Comparison of ENCODE assay signal across 10 cellular contexts in the genomic region with DNA sequence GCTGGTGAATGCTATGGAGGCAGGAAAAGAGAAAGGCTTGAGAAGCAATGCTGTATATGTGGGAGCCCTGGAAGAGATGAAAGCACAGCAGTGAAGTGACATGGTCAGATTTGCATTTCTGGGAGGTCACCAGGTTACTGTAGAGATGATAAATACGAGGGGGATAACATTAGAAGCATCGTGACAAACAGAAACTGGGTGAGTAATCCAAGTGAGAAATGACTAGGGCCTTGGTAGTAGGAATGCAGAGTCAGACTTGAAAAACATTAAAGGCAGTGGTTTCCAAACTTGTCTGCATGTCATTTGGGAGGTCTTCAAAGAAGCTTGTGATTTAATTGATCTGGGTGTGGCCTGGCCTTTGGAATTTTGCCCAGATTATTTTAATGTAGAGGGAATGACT. TPM values are rescaled to one million over a fixed set of nuclear protein-coding genes. Genes with fewer than 3 reads are reported as not detected.
DNase-seq lines count a peak whose midpoint lies in the region; ATAC-seq and TF ChIP-seq lines count a peak whose summit lies in the region.
"Had no signal": no experiment of that assay in that cellular context is flagged by ENCODE, and none has a peak within 500 bp of the region (broad histone marks: within the 10 kb centered on the region; RNA-seq: fewer than 3 reads in every experiment).

No MANE protein-coding gene starts in this region.

- H3K4me3 ChIP-seq in kidney epithelial cell (ENCODE audit: low read depth, low read length) = no peak overlapping the region
- H3K4me3 ChIP-seq: mucosa of descending colon, testis had no signal

- H3K36me3 ChIP-seq in kidney epithelial cell (ENCODE audit: control insufficient read depth, insufficient read depth, low read length) = no peaks in the 10 kb centered on the region

- ATAC-seq in GM18517 (IDR thresholded peaks at IDR 0.05; ENCODE audit: unreplicated experiment) (peak; percentile 99), GM21576 (IDR thresholded peaks at IDR 0.05; ENCODE audit: unreplicated experiment) (peak; percentile 98), HG03558 (IDR thresholded peaks at IDR 0.05; ENCODE audit: extremely low read depth, unreplicated experiment) (peak; percentile 99)
- ATAC-seq: mucosa of descending colon had no signal

- DNase-seq in kidney epithelial cell (ENCODE audit: low read depth) = peak; percentile 19
- no peak for DNase-seq in Ammon's horn (ENCODE audit: low spot score)
- no peak for DNase-seq in DMS79 (lab: John Stamatoyannopoulos, UW)
- no peak for DNase-seq in NCI-H2081 treated with DMSO at 0.1 percent for 48 hours (lab: John Stamatoyannopoulos, UW)
- no peak for DNase-seq in COLO668 (lab: John Stamatoyannopoulos, UW; ENCODE audit: unreplicated experiment)
- DNase-seq: mucosa of descending colon, testis had no signal

- H3K27me3 ChIP-seq in kidney epithelial cell (ENCODE audit: control insufficient read depth, insufficient read depth, low read length) = no peaks in the 10 kb centered on the region
- H3K27me3 ChIP-seq: testis had no signal

- no peak for TF ChIP-seq CTCF in kidney epithelial cell (IDR thresholded peaks at IDR 0.05; ENCODE audit: insufficient read depth, low read length, poor library complexity, severe bottlenecking)

RNA-seq across cellular contexts. Expression of a gene that starts 44.0 kb away (rescaled TPM):
- 4.4 and 5.6 TPM in 2 replicates for total RNA-seq in kidney epithelial cell
